In genomic region chr11:29255401-29255800, GRCh38 we compare ENCODE assay signal across 14 cellular contexts.
"Had no signal": no experiment of that assay in that cellular context is flagged by ENCODE, and none has a peak within 500 bp of the region (broad histone marks: within the 10 kb centered on the region; RNA-seq: fewer than 3 reads in every experiment).

No MANE protein-coding gene starts in this region.

- H3K4me3 ChIP-seq: mucosa of descending colon, pancreas, sigmoid colon, thyroid gland had no signal

- H3K9me3 ChIP-seq: mucosa of descending colon, pancreas, sigmoid colon, thyroid gland had no signal

- H3K4me1 ChIP-seq: pancreas, sigmoid colon, thyroid gland had no signal

- H3K36me3 ChIP-seq: pancreas, sigmoid colon, thyroid gland had no signal

- H3K27me3 ChIP-seq: pancreas, sigmoid colon, thyroid gland had no signal

- ATAC-seq: activated CD4-positive, CD25-positive, alpha-beta regulatory T cell treated with anti-CD3 and anti-CD28 coated beads, Interleukin-2, amount 50 U/mL, for 24 hours; left ventricle myocardium superior; mucosa of descending colon; naive thymus-derived CD8-positive, alpha-beta T cell; pancreas had no signal

- DNase-seq: activated CD4-positive, alpha-beta T cell treated with anti-CD3 and anti-CD28 coated beads, Interleukin-2, amount 50 U/mL, for 1 hour; activated CD8-positive, alpha-beta memory T cell treated with anti-CD3 and anti-CD28 coated beads for 24 hours; activated naive CD4-positive, alpha-beta T cell treated with Interleukin-2 at 50 U/mL for 16 hours; aorta; kidney glomerular epithelial cell; left ventricle myocardium superior; mucosa of descending colon; naive thymus-derived CD8-positive, alpha-beta T cell; pancreas; sigmoid colon; stimulated activated CD4-positive, alpha-beta T cell treated with anti-CD3 and anti-CD28 coated beads, Interleukin-12 subunit alpha, Interleukin-12 subunit beta, amount 100 ng/mL, for 4 hours; stimulated activated CD4-positive, alpha-beta T cell treated with anti-CD3 and anti-CD28 coated beads, Interleukin-2, amount 100 ng/mL, for 24 hours; thyroid gland had no signal

- H3K27ac ChIP-seq: pancreas, sigmoid colon, thyroid gland had no signal
